ENCODE assay signal across 25 cellular contexts in the genomic region with DNA sequence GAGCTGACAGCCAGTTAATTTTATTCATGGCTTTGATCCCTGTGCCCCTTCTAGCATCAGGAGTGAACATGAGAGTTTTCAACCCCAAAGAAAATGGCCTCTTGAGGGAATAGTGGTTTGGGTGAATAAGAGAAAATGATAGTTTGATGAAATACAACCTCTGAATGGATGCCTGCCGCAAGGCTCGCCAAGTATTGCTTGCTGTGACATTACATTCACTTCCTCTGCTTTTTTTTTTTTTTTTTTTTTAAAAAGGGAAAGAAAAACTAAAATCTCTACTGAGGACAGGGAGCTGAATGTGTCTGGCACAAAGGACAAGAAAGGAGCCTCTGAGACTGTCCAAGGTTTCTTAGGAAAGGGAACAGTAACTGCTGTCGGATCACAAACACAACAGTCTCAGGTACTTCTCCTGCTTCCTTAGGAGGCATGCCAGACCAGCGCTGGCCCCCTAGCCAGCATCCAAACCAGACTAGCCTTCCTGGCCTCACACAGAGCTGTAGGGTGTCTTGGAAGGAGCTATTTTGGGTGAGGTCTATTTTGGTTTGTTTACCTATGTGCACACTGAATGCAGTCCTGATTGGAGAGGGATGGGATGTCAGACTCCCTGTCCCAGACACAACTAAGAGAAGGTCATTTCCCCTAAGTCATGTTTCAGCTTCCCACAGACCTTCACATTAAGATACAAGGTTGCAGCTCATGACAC. TPM values are rescaled to one million over a fixed set of nuclear protein-coding genes. Genes with fewer than 3 reads are reported as not detected.
DNase-seq lines count a peak whose midpoint lies in the region; ATAC-seq, FAIRE-seq and TF ChIP-seq lines count a peak whose summit lies in the region.
"Had no signal": no experiment of that assay in that cellular context is flagged by ENCODE, and none has a peak within 500 bp of the region (broad histone marks: within the 10 kb centered on the region; RNA-seq: fewer than 3 reads in every experiment).

No MANE protein-coding gene starts in this region.

- no peak overlapping the region for H2BK12ac ChIP-seq in mesenchymal stem cell (ENCODE audit: low read length in 2 of 2)

- H4K91ac ChIP-seq in mesenchymal stem cell (ENCODE audit: low read length), result no peak overlapping the region

- H3K4ac ChIP-seq in mesenchymal stem cell (ENCODE audit: low read depth in 1 of 2, low read length in 2 of 2), result no peak overlapping the region

- peak; percentile 55 for FAIRE-seq in astrocyte (lab: Jason Lieb, UNC)
- FAIRE-seq: GM12892 had no signal

- intact Hi-C loops in left ventricle myocardium superior (cut with micrococcal nuclease), result no loop called here
- intact Hi-C loops in Right ventricle myocardium inferior (cut with DNase I), result no loop called here

- no peak overlapping the region for H3K18ac ChIP-seq in mesenchymal stem cell (ENCODE audit: low read depth in 1 of 2, low read length in 2 of 2)

- WGBS in mesenchymal stem cell, result no CpG with 5 or more reads among the region's 4 CpGs

- H3K27ac Mint-ChIP-seq in astrocyte (ENCODE audit: unreplicated experiment), result peak overlapping the region; percentile 34
- H3K27ac Mint-ChIP-seq: activated B cell treated with CpG ODN at 0.5 μM for 24 hours; activated CD4-positive, alpha-beta memory T cell treated with anti-CD3 and anti-CD28 coated beads for 36 hours; activated naive CD8-positive, alpha-beta T cell treated with anti-CD3 and anti-CD28 coated beads, Interleukin-2, amount 10 ng/mL, durations not matched to agents 7 days and 5 days had no signal

- H3K4me1 ChIP-seq in astrocyte (ENCODE audit: insufficient read depth, low read length) (peaks cover 6% of the 10 kb centered on the region), mesenchymal stem cell (ENCODE audit: control insufficient read depth, insufficient read depth, low read depth, low read length) (no peaks in the 10 kb centered on the region)
- H3K4me1 ChIP-seq: Caco-2 had no signal

- H3K23ac ChIP-seq in mesenchymal stem cell (ENCODE audit: low read length in 2 of 2), result no peak overlapping the region

- H3K27ac ChIP-seq in astrocyte (ENCODE audit: low read depth, low read length) (no peak overlapping the region), mesenchymal stem cell (ENCODE audit: low read length, poor library complexity, severe bottlenecking) (no peak overlapping the region), WERI-Rb-1 (no peak overlapping the region)
- H3K27ac ChIP-seq: BLaER1 treated with 17β-estradiol and CSF1 and Interleukin-3, amounts not matched to agents 10 nM and 100 nM; epithelial cell of prostate; HL-60; PC-9 had no signal

- H2BK5ac ChIP-seq in mesenchymal stem cell (ENCODE audit: low read depth, low read length, poor library complexity, severe bottlenecking), result no peak overlapping the region

- H2AFZ ChIP-seq in astrocyte (ENCODE audit: low read depth, low read length) (no peak overlapping the region), mesenchymal stem cell (ENCODE audit: low read depth, low read length) (no peak overlapping the region)
- H2AFZ ChIP-seq: PC-9 had no signal

- peaks cover 7% of the 10 kb centered on the region for H3K4me1 Mint-ChIP-seq in astrocyte (ENCODE audit: low read depth, unreplicated experiment)
- H3K4me1 Mint-ChIP-seq: activated B cell treated with CpG ODN at 0.5 μM for 24 hours; activated naive CD8-positive, alpha-beta T cell treated with anti-CD3 and anti-CD28 coated beads, Interleukin-2, amount 10 ng/mL, durations not matched to agents 7 days and 5 days had no signal

- no peaks in the 10 kb centered on the region for H4K20me1 ChIP-seq in astrocyte (ENCODE audit: insufficient read depth, low read length)
- H4K20me1 ChIP-seq: BLaER1 treated with 17β-estradiol and CSF1 and Interleukin-3, amounts not matched to agents 10 nM and 100 nM had no signal

- DNase-seq in left ventricle myocardium superior (no peak), Right ventricle myocardium inferior (ENCODE audit: missing footprints) (no peak), astrocyte (ENCODE audit: low read depth) (no peak), mesenchymal stem cell (no peak), GF-D8 (lab: John Stamatoyannopoulos, UW) (no peak), WERI-Rb-1 (no peak)
- DNase-seq: activated B cell treated with CpG ODN at 0.5 μM for 24 hours; activated CD4-positive, alpha-beta memory T cell treated with anti-CD3 and anti-CD28 coated beads for 36 hours; activated effector memory CD4-positive, alpha-beta T cell treated with anti-CD3 and anti-CD28 coated beads, Interleukin-2, amount 50 U/mL, for 16 hours; activated naive CD8-positive, alpha-beta T cell treated with anti-CD3 and anti-CD28 coated beads, Interleukin-2, amount 10 ng/mL, durations not matched to agents 7 days and 5 days; Caco-2; cerebellar nuclear complex; foreskin melanocyte; islet precursor cell; NCI-H2081 treated with DMSO at 0.1 percent for 48 hours; NCI-H446; PC-9; SHP77 treated with DMSO at 0.1 percent for 48 hours; T-helper 9 cell had no signal

- no peaks in the 10 kb centered on the region for H3K79me1 ChIP-seq in mesenchymal stem cell (replicated peaks; ENCODE audit: low read length, poor library complexity, severe bottlenecking)

- H3K27me3 Mint-ChIP-seq in astrocyte (ENCODE audit: low read depth, unreplicated experiment), result no peaks in the 10 kb centered on the region

- H2BK120ac ChIP-seq in mesenchymal stem cell (ENCODE audit: low read depth, low read length), result no peak overlapping the region

- H3K4me2 ChIP-seq in astrocyte (ENCODE audit: low read length) (no peak overlapping the region), mesenchymal stem cell (ENCODE audit: low read length, poor library complexity, severe bottlenecking) (no peak overlapping the region)
- H3K4me2 ChIP-seq: BLaER1 treated with 17β-estradiol and CSF1 and Interleukin-3, amounts not matched to agents 10 nM and 100 nM; PC-9 had no signal

- TF ChIP-seq CTCF in astrocyte (IDR thresholded peaks at IDR 0.05; ENCODE audit: insufficient read depth, low read depth, low read length), result no peak
- no peak for TF ChIP-seq CTCF in WERI-Rb-1 (IDR thresholded peaks at IDR 0.05; ENCODE audit: low read depth, low read length)

- H3K36me3 ChIP-seq in astrocyte (ENCODE audit: insufficient read depth, low read length) (peaks cover 58% of the 10 kb centered on the region), mesenchymal stem cell (ENCODE audit: control insufficient read depth in 1 of 2, insufficient read depth in 2 of 2, low read depth in 1 of 2, low read length in 2 of 2) (peaks cover 9 to 96% of the 10 kb centered on the region in 2 experiments), WERI-Rb-1 (no peaks in the 10 kb centered on the region)
- H3K36me3 ChIP-seq: BLaER1 treated with 17β-estradiol and CSF1 and Interleukin-3, amounts not matched to agents 10 nM and 100 nM had no signal

- H3K14ac ChIP-seq in mesenchymal stem cell (ENCODE audit: low read length in 2 of 2), result no peak overlapping the region

- no peak overlapping the region for H2BK15ac ChIP-seq in mesenchymal stem cell (ENCODE audit: low read depth, poor library complexity, severe bottlenecking)

- H3K27me3 ChIP-seq in astrocyte (ENCODE audit: insufficient read depth, low read length) (no peaks in the 10 kb centered on the region), mesenchymal stem cell (ENCODE audit: control insufficient read depth in 1 of 2, insufficient read depth in 1 of 2, low read length in 2 of 2) (no peaks in the 10 kb centered on the region), WERI-Rb-1 (ENCODE audit: insufficient read depth, low read depth, severe bottlenecking) (no peaks in the 10 kb centered on the region)
- H3K27me3 ChIP-seq: BLaER1 treated with 17β-estradiol and CSF1 and Interleukin-3, amounts not matched to agents 10 nM and 100 nM had no signal

- H2AK5ac ChIP-seq in mesenchymal stem cell (ENCODE audit: low read length, severe bottlenecking), result no peak overlapping the region

- peaks cover 30% of the 10 kb centered on the region for H3K36me3 Mint-ChIP-seq in astrocyte (ENCODE audit: low read depth, unreplicated experiment)
- H3K36me3 Mint-ChIP-seq: activated CD4-positive, alpha-beta memory T cell treated with anti-CD3 and anti-CD28 coated beads for 36 hours; activated naive CD8-positive, alpha-beta T cell treated with anti-CD3 and anti-CD28 coated beads, Interleukin-2, amount 10 ng/mL, durations not matched to agents 7 days and 5 days had no signal

- no peaks in the 10 kb centered on the region for H3K9me3 Mint-ChIP-seq in astrocyte (ENCODE audit: unreplicated experiment)
- H3K9me3 Mint-ChIP-seq: activated B cell treated with CpG ODN at 0.5 μM for 24 hours; activated CD4-positive, alpha-beta memory T cell treated with anti-CD3 and anti-CD28 coated beads for 36 hours; activated naive CD8-positive, alpha-beta T cell treated with anti-CD3 and anti-CD28 coated beads, Interleukin-2, amount 10 ng/mL, durations not matched to agents 7 days and 5 days had no signal

- ATAC-seq in left ventricle myocardium superior, result peak; percentile 90
- ATAC-seq in Right ventricle myocardium inferior, result no peak
- ATAC-seq in GM21576 (IDR thresholded peaks at IDR 0.05; ENCODE audit: unreplicated experiment), result no peak

- no peaks in the 10 kb centered on the region for H3K79me2 ChIP-seq in astrocyte (ENCODE audit: insufficient read depth, low read length)

- H4K8ac ChIP-seq in mesenchymal stem cell (ENCODE audit: low read length), result no peak overlapping the region

- H3K4me3 ChIP-seq in astrocyte (ENCODE audit: insufficient read depth, low read depth, low read length) (no peak overlapping the region), mesenchymal stem cell (ENCODE audit: insufficient read depth in 1 of 2, low read depth in 1 of 2, low read length in 2 of 2) (no peak overlapping the region), WERI-Rb-1 (ENCODE audit: low read depth, low read length) (no peak overlapping the region)
- H3K4me3 ChIP-seq: BLaER1 treated with 17β-estradiol and CSF1 and Interleukin-3, amounts not matched to agents 10 nM and 100 nM; lung; PC-9 had no signal

- H3K4me3 Mint-ChIP-seq in astrocyte (ENCODE audit: unreplicated experiment), result no peak overlapping the region
- H3K4me3 Mint-ChIP-seq: activated B cell treated with CpG ODN at 0.5 μM for 24 hours; activated CD4-positive, alpha-beta memory T cell treated with anti-CD3 and anti-CD28 coated beads for 36 hours; activated naive CD8-positive, alpha-beta T cell treated with anti-CD3 and anti-CD28 coated beads, Interleukin-2, amount 10 ng/mL, durations not matched to agents 7 days and 5 days had no signal

- no peaks in the 10 kb centered on the region for H3K9me3 ChIP-seq in astrocyte (ENCODE audit: insufficient read depth, low read depth, low read length)
- H3K9me3 ChIP-seq in mesenchymal stem cell (ENCODE audit: control insufficient read depth, low read length), result no peaks in the 10 kb centered on the region
- no peaks in the 10 kb centered on the region for H3K9me3 ChIP-seq in WERI-Rb-1 (ENCODE audit: severe bottlenecking)
- H3K9me3 ChIP-seq: BLaER1 treated with 17β-estradiol and CSF1 and Interleukin-3, amounts not matched to agents 10 nM and 100 nM; Caco-2 had no signal

- no peak overlapping the region for H3K9ac ChIP-seq in astrocyte (ENCODE audit: low read length)
- H3K9ac ChIP-seq in mesenchymal stem cell (ENCODE audit: low read length), result peak overlapping the region; percentile 54
- H3K9ac ChIP-seq: BLaER1 treated with 17β-estradiol and CSF1 and Interleukin-3, amounts not matched to agents 10 nM and 100 nM had no signal

RNA-seq across cellular contexts. Expression of a gene that starts 29.0 kb away (rescaled TPM):
- total RNA-seq in left ventricle myocardium superior (80.0 TPM), Right ventricle myocardium inferior (78.2 TPM), astrocyte (272 and 333 TPM in 2 replicates)
- polyA plus RNA-seq in mesenchymal stem cell (2013, experiment 1 of 2), result 220 TPM
- polyA plus RNA-seq in mesenchymal stem cell (2013, experiment 2 of 2), result 229 TPM
- total RNA-seq: activated B cell treated with CpG ODN at 0.5 μM for 24 hours; activated CD4-positive, alpha-beta memory T cell treated with anti-CD3 and anti-CD28 coated beads for 36 hours; activated naive CD8-positive, alpha-beta T cell treated with anti-CD3 and anti-CD28 coated beads, Interleukin-2, amount 10 ng/mL, durations not matched to agents 7 days and 5 days had no signal

RNA-seq across cellular contexts. Expression of a gene that starts 50.1 kb away (rescaled TPM):
- total RNA-seq in left ventricle myocardium superior (14.7 TPM), Right ventricle myocardium inferior (14.6 TPM), astrocyte (24.4 and 26.1 TPM in 2 replicates)
- polyA plus RNA-seq in mesenchymal stem cell (2013, experiment 1 of 2), result 22.8 TPM
- polyA plus RNA-seq in mesenchymal stem cell (2013, experiment 2 of 2), result 25.0 TPM

RNA-seq across cellular contexts. Expression of a gene that starts 50.2 kb away (rescaled TPM):
- 39.0 TPM for total RNA-seq in left ventricle myocardium superior
- 38.2 TPM for total RNA-seq in Right ventricle myocardium inferior
- 45.4 and 46.2 TPM in 2 replicates for total RNA-seq in astrocyte
- 51.1 TPM for polyA plus RNA-seq in mesenchymal stem cell (2013, experiment 1 of 2)
- polyA plus RNA-seq in mesenchymal stem cell (2013, experiment 2 of 2), result 54.1 TPM
